8 cellular contexts compared by ENCODE assay signal in genomic region chr18:59823611-59824195, GRCh38.
A peak's percentile ranks its signal among the peaks of the same experiment; 100 is the strongest.
DNase-seq lines count a peak whose midpoint lies in the region; ATAC-seq and TF ChIP-seq lines count a peak whose summit lies in the region.

No MANE protein-coding gene starts in this region.

- DNase-seq in DMS153 (lab: John Stamatoyannopoulos, UW) (peak; percentile 61), HS-5 (ENCODE audit: low read depth) (peak; percentile 53), NT2/D1 (ENCODE audit: low read depth, low spot score) (peak; percentile 65), astrocyte of the hippocampus (ENCODE audit: low read depth, low spot score) (peak; percentile 84), iPS DF 19.7 (ENCODE audit: low read depth, low spot score) (peak; percentile 47), spleen (no peak), GM19238 (ENCODE audit: insufficient read length, low spot score) (no peak)

- H3K4me3 ChIP-seq in NT2/D1 (ENCODE audit: insufficient read length, low read depth): no peak overlapping the region
- no peak overlapping the region for H3K4me3 ChIP-seq in spleen

- no peaks in the 10 kb centered on the region for H3K9me3 ChIP-seq in NT2/D1 (ENCODE audit: insufficient read depth, low read length)
- no peaks in the 10 kb centered on the region for H3K9me3 ChIP-seq in spleen

- H3K27me3 ChIP-seq in NT2/D1 (ENCODE audit: insufficient read depth, insufficient read length): no peaks in the 10 kb centered on the region
- H3K27me3 ChIP-seq in spleen (replicated peaks in 1 of 7): peaks cover 0 to 15% (median 0%) of the 10 kb centered on the region in 7 donors

- no peak overlapping the region for H3K9ac ChIP-seq in NT2/D1 (ENCODE audit: insufficient read length, low read depth)

- intact Hi-C loops in spleen (cut with DNase I; ENCODE audit: low total_unique reads): loop anchor here (5.0 kb wide), 1 partner anchor 366 kb away; no protein-coding TSS in a partner anchor

- WGBS in spleen, 5 donors: 39 to 46% (median 45%) methylated on average over 12 of the region's 12 CpGs

- peak in 10 of 11 experiments; percentile 29 to 64 (median 58) for TF ChIP-seq CTCF in spleen (IDR thresholded peaks at IDR 0.05 in 8 of 11, conservative IDR thresholded peaks at IDR 0.05 in 3 of 11)

- H3K4me1 ChIP-seq in NT2/D1 (ENCODE audit: insufficient read depth, insufficient read length) (no peaks in the 10 kb centered on the region), spleen (no peaks in the 10 kb centered on the region)

- peak; percentile 62 for ATAC-seq in GM19463 (IDR thresholded peaks at IDR 0.05; ENCODE audit: unreplicated experiment)

- TF ChIP-seq POLR2A in spleen (IDR thresholded peaks at IDR 0.05): no peak

- no peaks in the 10 kb centered on the region for H3K36me3 ChIP-seq in NT2/D1 (ENCODE audit: insufficient read depth, insufficient read length, low read length)
- H3K36me3 ChIP-seq in spleen: no peaks in the 10 kb centered on the region

- no peak overlapping the region for H3K27ac ChIP-seq in spleen

Comparison
In these comparisons a context has a peak if more than half of its experiments do, and no peak if none do; other contexts are left out.
1. DNase-seq: peak in DMS153 (single experiment), HS-5 (single experiment), NT2/D1 (single experiment), astrocyte of the hippocampus (single experiment) and iPS DF 19.7 (single experiment); none in spleen (single experiment) and GM19238 (single experiment).